ENCODE assay signal across 9 cellular contexts in the genomic region with DNA sequence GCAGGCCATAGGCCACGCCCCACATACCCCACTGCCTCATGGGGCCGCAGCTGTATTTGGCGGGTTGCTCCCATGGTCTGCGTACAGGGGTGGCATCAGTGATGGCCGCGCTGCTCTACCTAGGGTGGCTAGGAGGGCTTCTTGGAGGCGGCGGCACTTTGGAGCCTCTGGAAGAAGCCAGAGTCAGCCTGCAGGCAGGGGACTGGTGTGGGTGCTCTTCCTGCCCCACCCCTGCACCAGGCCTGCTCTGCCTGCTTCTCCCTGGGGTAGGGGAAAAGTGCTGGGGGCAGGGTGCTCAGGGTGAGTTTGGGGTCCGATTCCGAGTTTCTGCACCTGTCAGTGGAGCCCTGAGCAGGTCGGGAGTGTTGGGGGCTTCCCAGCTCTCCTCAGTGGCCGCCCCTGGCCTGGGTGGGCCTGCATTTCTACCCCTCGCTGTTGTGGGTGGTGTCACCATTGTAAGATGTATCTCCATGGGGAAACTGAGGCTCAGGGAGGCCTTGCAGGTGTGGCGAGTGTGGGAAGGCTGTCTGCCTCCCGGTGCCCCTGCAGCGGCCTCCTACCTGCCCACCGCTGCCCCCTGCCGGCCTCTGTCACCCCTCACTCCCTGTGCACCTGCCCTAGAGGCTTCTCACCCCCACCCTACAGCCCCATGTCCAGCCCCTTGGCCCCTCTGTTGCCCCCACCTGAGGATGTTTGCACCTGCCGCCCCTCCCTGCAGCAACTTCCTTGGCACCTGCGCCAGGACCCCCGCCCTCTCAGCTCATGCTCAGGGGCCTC. TPM values are rescaled to one million over a fixed set of nuclear protein-coding genes. Genes with fewer than 3 reads are reported as not detected.
A peak's percentile ranks its signal among the peaks of the same experiment; 100 is the strongest.
DNase-seq lines count a peak whose midpoint lies in the region; ATAC-seq, FAIRE-seq and TF ChIP-seq lines count a peak whose summit lies in the region.
"Had no signal": no experiment of that assay in that cellular context is flagged by ENCODE, and none has a peak within 500 bp of the region (broad histone marks: within the 10 kb centered on the region; RNA-seq: fewer than 3 reads in every experiment).

No MANE protein-coding gene starts in this region.

- no peak for TF ChIP-seq EP300 in transverse colon (IDR thresholded peaks at IDR 0.05; ENCODE audit: low read depth)

- in situ Hi-C loops in transverse colon (cut with MboI; ENCODE audit: low pct_ligation_motif_present in 1 of 4, low pct_unique_long_range_greater_than_20kb in 1 of 4, low sequenced_read_pairs in 3 of 4): no loop called here

- H3K36me3 ChIP-seq in kidney (ENCODE audit: control insufficient read depth in 1 of 2, insufficient read depth in 2 of 2, low read length in 2 of 2) (peaks cover 0 to 4% of the 10 kb centered on the region in 2 donors), transverse colon (no peaks in the 10 kb centered on the region)

- no peak for ATAC-seq in GM18502 (IDR thresholded peaks at IDR 0.05; ENCODE audit: poor library complexity, unreplicated experiment)
- no peak for ATAC-seq in GM19463 (IDR thresholded peaks at IDR 0.05; ENCODE audit: unreplicated experiment)

- intact Hi-C loops in kidney (cut with DNase I): no loop called here
- intact Hi-C loops in transverse colon (cut with DNase I; ENCODE audit: low total_unique reads): no loop called here

- no peak overlapping the region for H3K9ac ChIP-seq in kidney (ENCODE audit: low read length in 2 of 2)

- TF ChIP-seq CTCF in kidney (IDR thresholded peaks at IDR 0.05; ENCODE audit: borderline replicate concordance, extremely low read depth, insufficient read depth) (peak; percentile 24), transverse colon (IDR thresholded peaks at IDR 0.05) (peak in 3 of 5 experiments; percentile 21 to 35 (median 31))

- no peaks in the 10 kb centered on the region for H3K9me3 ChIP-seq in kidney (ENCODE audit: control insufficient read depth in 1 of 2, low read length in 2 of 2)
- no peaks in the 10 kb centered on the region for H3K9me3 ChIP-seq in transverse colon
- H3K9me3 ChIP-seq: suprapubic skin had no signal

- peak; percentile 38 for DNase-seq in activated gamma-delta T cell treated with Interleukin-2 at 50 U/mL for 16 hours
- DNase-seq in activated gamma-delta T cell (lab: John Stamatoyannopoulos, UW): no peak
- DNase-seq in activated T-cell treated with anti-CD3 and anti-CD28 coated beads for 1 hour (ENCODE audit: low read depth): peak; percentile 48
- DNase-seq in kidney: peak; percentile 63
- peak; percentile 44 for DNase-seq in transverse colon
- DNase-seq in H4 (ENCODE audit: low spot score): no peak

- no peaks in the 10 kb centered on the region for H3K27me3 ChIP-seq in transverse colon
- H3K27me3 ChIP-seq: suprapubic skin had no signal

- H3K4me3 ChIP-seq in kidney (ENCODE audit: low read length in 2 of 2): no peak overlapping the region
- H3K4me3 ChIP-seq in transverse colon: no peak overlapping the region
- H3K4me3 ChIP-seq: suprapubic skin had no signal

- H3K27ac ChIP-seq in kidney (ENCODE audit: low read depth in 2 of 2, low read length in 2 of 2) (no peak overlapping the region), transverse colon (no peak overlapping the region)
- H3K27ac ChIP-seq: suprapubic skin had no signal

- no peak for TF ChIP-seq POLR2A in transverse colon (IDR thresholded peaks at IDR 0.05)

- FAIRE-seq in kidney (lab: Jason Lieb, UNC): no peak

- H3K4me1 ChIP-seq in kidney (ENCODE audit: control insufficient read depth in 1 of 2, insufficient read depth in 1 of 2, low read depth in 1 of 2, low read length in 2 of 2) (peaks cover 0 to 15% of the 10 kb centered on the region in 2 donors), transverse colon (peaks cover 11 to 19% (median 17%) of the 10 kb centered on the region in 4 donors)

- WGBS in transverse colon (ENCODE audit: low coverage in 1 of 2), 2 donors: 85% methylated on average over 20 of the region's 21 CpGs; no CpG with 5 or more reads in 1 of the 2 donors

RNA-seq across cellular contexts. Expression of a gene that starts 5.5 kb away (rescaled TPM):
- total RNA-seq in kidney (42.4 TPM), transverse colon (100 to 1,000 TPM in 2 of 4 donors, 10 to 100 TPM in 2; 56.0 to 195 (median 109) TPM)
- 8.1 TPM for polyA plus RNA-seq in kidney (ENCODE audit: insufficient read depth, low read depth, low replicate concordance)
- total RNA-seq in H4 (2014; rRNA removed; shearing (Covaris generic)): 3.5 and 5.2 TPM in 2 replicates

RNA-seq across cellular contexts. Expression of a gene that starts 54.1 kb away (rescaled TPM):
- 3.2 TPM for total RNA-seq in kidney
- polyA plus RNA-seq in kidney (ENCODE audit: insufficient read depth, low read depth, low replicate concordance): not detected
- 1 to 10 TPM in 2 of 4 donors, not detected in 2; 1.1 TPM for total RNA-seq in transverse colon
- total RNA-seq in H4 (2014; rRNA removed; shearing (Covaris generic)): not detected in 2 replicates

Comparison
In these comparisons a context has a peak if more than half of its experiments do, and no peak if none do; other contexts are left out.
1. DNase-seq: peak in activated gamma-delta T cell treated with Interleukin-2 at 50 U/mL for 16 hours (single experiment), activated T-cell treated with anti-CD3 and anti-CD28 coated beads for 1 hour (single experiment), kidney (single experiment) and transverse colon (single experiment); none in activated gamma-delta T cell (single experiment) and H4 (single experiment).